In the genomic region with DNA sequence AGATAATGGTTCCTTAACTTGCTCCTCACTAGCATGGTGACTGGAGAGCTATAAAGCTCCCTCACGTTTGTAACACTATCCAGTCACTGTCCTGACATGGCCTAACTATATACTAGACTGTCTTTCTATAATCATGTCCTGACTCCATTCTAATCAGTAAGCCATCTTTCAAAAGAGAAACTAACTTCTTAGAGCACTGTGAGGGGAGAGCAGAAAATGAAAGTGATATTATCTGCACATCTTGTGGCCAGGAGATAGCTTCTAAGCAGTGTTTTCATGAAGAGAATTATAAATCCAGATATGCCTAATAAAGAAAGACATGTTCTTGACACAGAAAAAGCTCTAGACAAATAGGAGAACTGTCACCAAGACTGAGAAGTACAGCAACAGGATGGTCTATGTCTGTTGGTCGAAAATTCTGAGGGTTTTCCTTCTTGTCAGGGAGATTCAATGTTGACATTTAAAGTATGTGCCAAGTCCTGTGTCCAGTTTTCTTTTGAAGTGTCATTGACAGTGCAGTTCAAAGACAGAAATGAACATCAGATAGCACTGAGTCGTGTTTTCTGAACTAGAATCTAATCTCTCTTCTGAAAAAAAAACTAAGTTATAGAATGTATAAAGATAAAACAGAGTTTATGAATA, we compare ENCODE assay signal across 9 cellular contexts.
DNase-seq lines count a peak whose midpoint lies in the region; ATAC-seq and TF ChIP-seq lines count a peak whose summit lies in the region.
"Had no signal": no experiment of that assay in that cellular context is flagged by ENCODE, and none has a peak within 500 bp of the region (broad histone marks: within the 10 kb centered on the region; RNA-seq: fewer than 3 reads in every experiment).

No MANE protein-coding gene starts in this region.

- DNase-seq in fibroblast of villous mesenchyme (ENCODE audit: low read depth) (peak; percentile 5), vagina (ENCODE audit: extremely low spot score in 2 of 2) (no peak), KBM-7 (no peak), NCI-H524 treated with DMSO at 0.1 percent for 48 hours (lab: John Stamatoyannopoulos, UW) (no peak)
- DNase-seq in stimulated activated CD4-positive, alpha-beta T cell treated with anti-CD3 and anti-CD28 coated beads, Interleukin-12 subunit alpha, Interleukin-12 subunit beta, amount 100 ng/mL, for 4 hours, result no peak
- DNase-seq: left ventricle myocardium superior had no signal

- TF ChIP-seq POLR2A in vagina (IDR thresholded peaks at IDR 0.05), result no peak

- in situ Hi-C loops in KBM-7 (cut with MboI; ENCODE audit: low pct_unique_long_range_greater_than_20kb, low sequenced_read_pairs), result no loop called here

- no peaks in the 10 kb centered on the region for H3K4me1 ChIP-seq in vagina

- ATAC-seq in GM18858 (IDR thresholded peaks at IDR 0.05; ENCODE audit: unreplicated experiment), result peak; percentile 99
- ATAC-seq in GM21723 (IDR thresholded peaks at IDR 0.05; ENCODE audit: unreplicated experiment), result peak; percentile 99
- ATAC-seq in HG03469 (IDR thresholded peaks at IDR 0.05; ENCODE audit: unreplicated experiment), result peak; percentile 100
- ATAC-seq: left ventricle myocardium superior had no signal

- TF ChIP-seq CTCF in fibroblast of villous mesenchyme (IDR thresholded peaks at IDR 0.05; ENCODE audit: insufficient read depth, low read depth, low read length), result no peak
- TF ChIP-seq CTCF in vagina (IDR thresholded peaks at IDR 0.05), result no peak

- H3K27ac ChIP-seq in vagina, result no peak overlapping the region

- H3K4me3 ChIP-seq in fibroblast of villous mesenchyme (ENCODE audit: low read depth, low read length), result no peak overlapping the region
- no peak overlapping the region for H3K4me3 ChIP-seq in vagina

- intact Hi-C loops in vagina (cut with DNase I), result no loop called here

- no peaks in the 10 kb centered on the region for H3K27me3 ChIP-seq in vagina

- H3K9me3 ChIP-seq in vagina, result no peaks in the 10 kb centered on the region

- H3K36me3 ChIP-seq in vagina, result no peaks in the 10 kb centered on the region
